In the genomic region with DNA sequence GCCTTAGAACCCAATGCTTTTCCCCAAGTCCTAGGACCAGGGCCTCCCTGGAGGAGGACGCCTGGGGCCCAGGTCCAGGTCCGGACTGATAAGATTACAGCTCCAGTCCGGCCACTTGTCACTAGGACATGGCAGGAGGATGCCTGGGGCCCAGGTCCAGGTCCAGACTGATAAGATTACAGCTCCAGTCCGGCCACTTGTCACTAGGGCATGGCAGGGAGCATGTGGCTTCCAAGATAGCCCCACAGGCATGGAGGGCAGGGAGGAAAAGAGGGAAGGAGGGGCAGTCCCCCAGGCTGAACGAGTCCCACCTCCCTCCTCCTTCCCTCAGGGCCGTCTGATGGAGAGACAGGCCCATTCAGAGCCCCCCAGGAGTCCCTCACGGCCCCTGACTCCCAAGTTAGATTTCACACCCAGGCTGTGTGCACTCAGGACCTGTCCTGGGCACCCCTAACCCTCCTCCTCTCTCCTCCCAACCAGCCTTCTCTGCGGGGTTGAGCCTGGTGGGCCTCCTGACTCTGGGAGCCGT, we compare ENCODE assay signal across 1 cellular context.
TF ChIP-seq lines count a peak whose summit lies in the region.

No MANE protein-coding gene starts in this region.

TF ChIP-seq in GM23338, 12 proteins besides CTCF, POLR2A, EP300 and RAD21 (continued from another document):
- TF ChIP-seq, protein P1, sequence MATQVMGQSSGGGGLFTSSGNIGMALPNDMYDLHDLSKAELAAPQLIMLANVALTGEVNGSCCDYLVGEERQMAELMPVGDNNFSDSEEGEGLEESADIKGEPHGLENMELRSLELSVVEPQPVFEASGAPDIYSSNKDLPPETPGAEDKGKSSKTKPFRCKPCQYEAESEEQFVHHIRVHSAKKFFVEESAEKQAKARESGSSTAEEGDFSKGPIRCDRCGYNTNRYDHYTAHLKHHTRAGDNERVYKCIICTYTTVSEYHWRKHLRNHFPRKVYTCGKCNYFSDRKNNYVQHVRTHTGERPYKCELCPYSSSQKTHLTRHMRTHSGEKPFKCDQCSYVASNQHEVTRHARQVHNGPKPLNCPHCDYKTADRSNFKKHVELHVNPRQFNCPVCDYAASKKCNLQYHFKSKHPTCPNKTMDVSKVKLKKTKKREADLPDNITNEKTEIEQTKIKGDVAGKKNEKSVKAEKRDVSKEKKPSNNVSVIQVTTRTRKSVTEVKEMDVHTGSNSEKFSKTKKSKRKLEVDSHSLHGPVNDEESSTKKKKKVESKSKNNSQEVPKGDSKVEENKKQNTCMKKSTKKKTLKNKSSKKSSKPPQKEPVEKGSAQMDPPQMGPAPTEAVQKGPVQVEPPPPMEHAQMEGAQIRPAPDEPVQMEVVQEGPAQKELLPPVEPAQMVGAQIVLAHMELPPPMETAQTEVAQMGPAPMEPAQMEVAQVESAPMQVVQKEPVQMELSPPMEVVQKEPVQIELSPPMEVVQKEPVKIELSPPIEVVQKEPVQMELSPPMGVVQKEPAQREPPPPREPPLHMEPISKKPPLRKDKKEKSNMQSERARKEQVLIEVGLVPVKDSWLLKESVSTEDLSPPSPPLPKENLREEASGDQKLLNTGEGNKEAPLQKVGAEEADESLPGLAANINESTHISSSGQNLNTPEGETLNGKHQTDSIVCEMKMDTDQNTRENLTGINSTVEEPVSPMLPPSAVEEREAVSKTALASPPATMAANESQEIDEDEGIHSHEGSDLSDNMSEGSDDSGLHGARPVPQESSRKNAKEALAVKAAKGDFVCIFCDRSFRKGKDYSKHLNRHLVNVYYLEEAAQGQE (IDR thresholded peaks at IDR 0.05; ENCODE audit: unreplicated experiment), result no peak
